In genomic region chr2:87455209-87455842, GRCh38 we compare ENCODE assay signal across 8 cellular contexts.
DNase-seq lines count a peak whose midpoint lies in the region; ATAC-seq, FAIRE-seq and TF ChIP-seq lines count a peak whose summit lies in the region.
"Not testable (repeated sequence)": the region's sequence is repeated elsewhere in the genome, so short reads cannot be mapped to it uniquely, and the experiment has no call there.

No MANE protein-coding gene starts in this region.

- not testable (repeated sequence) for H3K36me3 ChIP-seq in Peyer's patch; adrenal gland (replicated peaks in 1 of 2)

- peak overlapping the region; percentile 84 for H3K4me3 Mint-ChIP-seq in natural killer cell treated with Interleukin-12 subunit alpha and Interleukin-12 subunit beta and Interleukin-15 and Interleukin-18, amount 100 ng/mL, for 72 hours
- not testable (repeated sequence) for H3K4me3 Mint-ChIP-seq in type B pancreatic cell

- FAIRE-seq in GM12891 (lab: Jason Lieb, UNC), result peak; percentile 13

- peak overlapping the region; percentile 41 to 91 for H3K27ac Mint-ChIP-seq in natural killer cell treated with Interleukin-12 subunit alpha and Interleukin-12 subunit beta and Interleukin-15 and Interleukin-18, amount 100 ng/mL, for 72 hours
- H3K27ac Mint-ChIP-seq in type B pancreatic cell, result peak overlapping the region; percentile 69

- not testable (repeated sequence) for TF ChIP-seq CTCF in Peyer's patch (IDR thresholded peaks at IDR 0.05); adrenal gland (IDR thresholded peaks at IDR 0.05); foreskin fibroblast (IDR thresholded peaks at IDR 0.05; ENCODE audit: low read depth, low read length); type B pancreatic cell (conservative IDR thresholded peaks at IDR 0.05)

- peak overlapping the region in 3 of 4 donors; percentile 22 to 26 (median 24) for H3K4me3 ChIP-seq in Peyer's patch
- H3K4me3 ChIP-seq in adrenal gland, result peak overlapping the region in 1 of 4 donors; percentile 50
- peak overlapping the region; percentile 54 to 55 for H3K4me3 ChIP-seq in foreskin fibroblast (ENCODE audit: low read depth in 1 of 2, low read length in 2 of 2)

- H3K36me3 Mint-ChIP-seq in natural killer cell treated with Interleukin-12 subunit alpha and Interleukin-12 subunit beta and Interleukin-15 and Interleukin-18, amount 100 ng/mL, for 72 hours; type B pancreatic cell: not testable (repeated sequence)

- not testable (repeated sequence) for TF ChIP-seq POLR2A in GM12891 (IDR thresholded peaks at IDR 0.05; ENCODE audit: low read depth, low read length); Peyer's patch (IDR thresholded peaks at IDR 0.05); adrenal gland (IDR thresholded peaks at IDR 0.05)

- H3K9me3 ChIP-seq in Peyer's patch; adrenal gland (replicated peaks in 1 of 3): not testable (repeated sequence)

- peak; percentile 49 for ATAC-seq in GM21619 (IDR thresholded peaks at IDR 0.05; ENCODE audit: unreplicated experiment)
- ATAC-seq in HG03135 (IDR thresholded peaks at IDR 0.05; ENCODE audit: unreplicated experiment), result peak; percentile 43
- ATAC-seq in natural killer cell treated with Interleukin-12 subunit alpha and Interleukin-12 subunit beta and Interleukin-15 and Interleukin-18, amount 100 ng/mL, for 72 hours, result peak; percentile 58 to 81

- H3K9me3 Mint-ChIP-seq in natural killer cell treated with Interleukin-12 subunit alpha and Interleukin-12 subunit beta and Interleukin-15 and Interleukin-18, amount 100 ng/mL, for 72 hours; type B pancreatic cell: not testable (repeated sequence)

- H3K27ac ChIP-seq in Peyer's patch (peak overlapping the region; percentile 46 to 73 (median 53)), adrenal gland (peak overlapping the region in 4 of 5 donors; percentile 50 to 87 (median 64))

- peaks cover 13 to 17% of the 10 kb centered on the region in 2 donors for H3K4me1 Mint-ChIP-seq in natural killer cell treated with Interleukin-12 subunit alpha and Interleukin-12 subunit beta and Interleukin-15 and Interleukin-18, amount 100 ng/mL, for 72 hours (ENCODE audit: low read depth in 2 of 2)
- not testable (repeated sequence) for H3K4me1 Mint-ChIP-seq in type B pancreatic cell (ENCODE audit: unreplicated experiment)

- intact Hi-C loops in adrenal gland (cut with DNase I), result not testable (repeated sequence)

- WGBS in adrenal gland, 4 donors, result 0 to 6% (median 5%) methylated on average over 3 to 9 of the region's 12 CpGs

- not testable (repeated sequence) for H3K27me3 Mint-ChIP-seq in natural killer cell treated with Interleukin-12 subunit alpha and Interleukin-12 subunit beta and Interleukin-15 and Interleukin-18, amount 100 ng/mL, for 72 hours; type B pancreatic cell

- not testable (repeated sequence) for DNase-seq in GM12891 (ENCODE audit: insufficient read length, low spot score); Peyer's patch; adrenal gland; foreskin fibroblast; natural killer cell treated with Interleukin-12 subunit alpha and Interleukin-12 subunit beta and Interleukin-15 and Interleukin-18, amount 100 ng/mL, for 72 hours (ENCODE audit: low spot score); type B pancreatic cell (ENCODE audit: extremely low spot score, unreplicated experiment)

- H3K4me1 ChIP-seq in Peyer's patch; adrenal gland (replicated peaks in 1 of 2): not testable (repeated sequence)

- not testable (repeated sequence) for H3K27me3 ChIP-seq in Peyer's patch, adrenal gland
